Comparison of ENCODE assay signal across 24 cellular contexts in the genomic region with DNA sequence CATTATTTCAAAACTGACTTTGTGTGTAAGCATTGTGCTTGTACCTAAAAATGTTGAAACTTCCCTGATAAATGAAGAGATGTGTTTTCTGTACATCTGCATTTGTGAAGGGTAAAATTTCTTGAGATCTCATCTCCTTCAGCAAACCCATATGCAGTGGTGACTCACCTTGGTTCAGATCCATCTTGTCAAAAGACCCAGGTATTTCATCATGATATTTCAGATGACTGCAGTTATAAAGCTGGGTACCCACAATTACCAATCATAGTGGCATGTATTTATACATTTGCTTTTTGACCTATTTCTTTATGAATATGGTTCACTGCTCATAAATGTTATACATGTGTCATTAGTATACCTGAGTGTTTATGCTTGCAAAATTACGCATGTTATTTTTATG.
"Had no signal": no experiment of that assay in that cellular context is flagged by ENCODE, and none has a peak within 500 bp of the region (broad histone marks: within the 10 kb centered on the region; RNA-seq: fewer than 3 reads in every experiment).

No MANE protein-coding gene starts in this region.

- H3K9me3 ChIP-seq: adrenal gland, ascending aorta, colonic mucosa, heart left ventricle, lower lobe of right lung, sigmoid colon, stomach, uterus had no signal

- ATAC-seq: activated CD8-positive, alpha-beta T cell treated with anti-CD3 and anti-CD28 coated beads, Interleukin-2, amount 10 ng/mL, durations not matched to agents 7 days and 5 days; activated T-helper 17 cell treated with anti-CD3 and anti-CD28 coated beads, Interleukin-2, amount 50 U/mL, for 72 hours; heart left ventricle; lower lobe of right lung; naive thymus-derived CD4-positive, alpha-beta T cell; stimulated activated memory B cell treated with anti-CD40 and anti-IgM and Interleukin-4, amounts not matched to agents 10 μg/mL and 1 μg/mL and 100 μg/mL, for 72 hours had no signal

- H3K4me2 ChIP-seq: smooth muscle cell had no signal

- H3K27me3 ChIP-seq: adrenal gland, ascending aorta, colonic mucosa, dorsolateral prefrontal cortex, heart left ventricle, sigmoid colon, stomach, uterus had no signal

- H3K27ac ChIP-seq: adrenal gland, ascending aorta, colonic mucosa, dorsolateral prefrontal cortex, heart left ventricle, lower lobe of right lung, sigmoid colon, stomach, uterus had no signal

- H3K36me3 ChIP-seq: adrenal gland, ascending aorta, colonic mucosa, heart left ventricle, lower lobe of right lung, sigmoid colon, stomach, uterus had no signal

- H3K4me1 ChIP-seq: adrenal gland, ascending aorta, colonic mucosa, heart left ventricle, lower lobe of right lung, sigmoid colon, stomach, uterus had no signal

- H3K4me3 ChIP-seq: adrenal gland, ascending aorta, colonic mucosa, dorsolateral prefrontal cortex, heart left ventricle, lower lobe of right lung, sigmoid colon, smooth muscle cell, stomach, uterus had no signal

- DNase-seq: activated CD4-positive, alpha-beta T cell treated with anti-CD3 and anti-CD28 coated beads for 1 hour; activated CD4-positive, alpha-beta T cell treated with anti-CD3 and anti-CD28 coated beads, Interleukin-2, amount 50 U/mL, for 1 hour; activated CD8-positive, alpha-beta T cell treated with anti-CD3 and anti-CD28 coated beads, Interleukin-2, amount 10 ng/mL, durations not matched to agents 7 days and 5 days; activated naive CD4-positive, alpha-beta T cell; activated T-cell treated with anti-CD3 and anti-CD28 coated beads, Interleukin-2, amount 50 U/mL, for 1 hour; adrenal gland; colonic mucosa; dorsolateral prefrontal cortex; heart left ventricle; islet precursor cell; lower lobe of right lung; naive thymus-derived CD4-positive, alpha-beta T cell; occipital lobe; posterior cingulate gyrus; sigmoid colon; stimulated activated CD4-positive, alpha-beta T cell treated with anti-CD3 and anti-CD28 coated beads, Interleukin-15, amount 100 ng/mL, for 24 hours; stomach; T-helper 9 cell; trophoblast cell; uterus had no signal
